Comparison of ENCODE assay signal across 34 cellular contexts in genomic region chr18:78232196-78232595, GRCh38.
"Had no signal": no experiment of that assay in that cellular context is flagged by ENCODE, and none has a peak within 500 bp of the region (broad histone marks: within the 10 kb centered on the region; RNA-seq: fewer than 3 reads in every experiment).

No MANE protein-coding gene starts in this region.

- H3K4me1 ChIP-seq: adrenal gland, ascending aorta, body of pancreas, breast epithelium had no signal

- H3K9me3 ChIP-seq: adrenal gland, ascending aorta, body of pancreas, breast epithelium had no signal

- H3K27me3 ChIP-seq: adrenal gland, ascending aorta, brain microvascular endothelial cell had no signal

- ATAC-seq: activated naive CD4-positive, alpha-beta T cell treated with anti-CD3 and anti-CD28 coated beads, Interleukin-2, amount 50 U/mL, for 72 hours; activated naive CD8-positive, alpha-beta T cell treated with anti-CD3 and anti-CD28 coated beads, Interleukin-2, amount 50 U/mL, for 24 hours; activated T-cell treated with anti-CD3 and anti-CD28 coated beads, Interleukin-2, amount 50 U/mL, for 4 hours; activated T-cell treated with anti-CD3 and anti-CD28 coated beads, Interleukin-2, amount 50 U/mL, for 72 hours; activated T-helper 17 cell treated with anti-CD3 and anti-CD28 coated beads, Interleukin-2, amount 50 U/mL, for 72 hours; body of pancreas had no signal

- H3K4me3 ChIP-seq: adrenal gland, ascending aorta, body of pancreas, breast epithelium, cardiac muscle cell had no signal

- FAIRE-seq: astrocyte, bronchial epithelial cell had no signal

- DNase-seq: activated effector memory CD4-positive, alpha-beta T cell treated with anti-CD3 and anti-CD28 coated beads, Interleukin-2, amount 50 U/mL, for 16 hours; activated effector memory CD4-positive, alpha-beta T cell treated with Interleukin-2 at 50 U/mL for 16 hours; activated gamma-delta T cell; activated gamma-delta T cell treated with Interleukin-2 at 50 U/mL for 16 hours; activated naive CD4-positive, alpha-beta T cell; activated naive CD4-positive, alpha-beta T cell treated with anti-CD3 and anti-CD28 coated beads for 36 hours; activated naive CD4-positive, alpha-beta T cell treated with anti-CD3 and anti-CD28 coated beads, Interleukin-2, amount 10 ng/mL, durations not matched to agents 7 days and 5 days; activated naive CD4-positive, alpha-beta T cell treated with anti-CD3 and anti-CD28 coated beads, Interleukin-2, amount 50 U/mL, for 16 hours; activated naive CD4-positive, alpha-beta T cell treated with Interleukin-2 at 50 U/mL for 16 hours; activated naive CD8-positive, alpha-beta T cell treated with anti-CD3 and anti-CD28 coated beads for 36 hours; activated naive CD8-positive, alpha-beta T cell treated with anti-CD3 and anti-CD28 coated beads, Interleukin-2, amount 10 ng/mL, durations not matched to agents 7 days and 5 days; activated naive CD8-positive, alpha-beta T cell treated with anti-CD3 and anti-CD28 coated beads, Interleukin-2, amount 50 U/mL, for 24 hours; activated T-cell treated with anti-CD3 and anti-CD28 coated beads, Interleukin-2, amount 50 U/mL, for 1 hour; activated T-cell treated with anti-CD3 and anti-CD28 coated beads, Interleukin-2, amount 50 U/mL, for 24 hours; activated T-cell treated with anti-CD3 and anti-CD28 coated beads, Interleukin-2, amount 50 U/mL, for 4 hours; activated T-cell treated with anti-CD3 and anti-CD28 coated beads, Interleukin-2, amount 50 U/mL, for 48 hours; activated T-cell treated with anti-CD3 and anti-CD28 coated beads, Interleukin-2, amount 50 U/mL, for 72 hours; adrenal gland; amniotic stem cell; amygdala; anterior cingulate cortex; aorta; body of pancreas; brain microvascular endothelial cell; caudate nucleus; central memory CD4-positive, alpha-beta T cell; cerebellar nuclear complex had no signal

- H3K36me3 ChIP-seq: adrenal gland, ascending aorta, brain microvascular endothelial cell, breast epithelium, cardiac muscle cell had no signal

- H3K27ac ChIP-seq: adrenal gland, ascending aorta, body of pancreas, brain microvascular endothelial cell, breast epithelium, cardiac muscle cell had no signal
